In genomic region chr17:17474341-17474740, GRCh38 we compare ENCODE assay signal across 1 cellular context.
TF ChIP-seq lines count a peak whose summit lies in the region.

No MANE protein-coding gene starts in this region.

TF ChIP-seq in HepG2, 621 proteins besides CTCF, POLR2A, EP300 and RAD21:
- no peak for TF ChIP-seq PRDM10 (CRISPR knock-in tag; IDR thresholded peaks at IDR 0.05; ENCODE audit: low read depth)
- TF ChIP-seq THRA (CRISPR knock-in tag; IDR thresholded peaks at IDR 0.05; ENCODE audit: borderline replicate concordance): no peak
- TF ChIP-seq PREB (CRISPR knock-in tag; IDR thresholded peaks at IDR 0.05): no peak
- no peak for TF ChIP-seq MTF1 (CRISPR knock-in tag; IDR thresholded peaks at IDR 0.05)
- no peak for TF ChIP-seq E2F2 (CRISPR knock-in tag; IDR thresholded peaks at IDR 0.05; ENCODE audit: borderline replicate concordance)
- TF ChIP-seq SIX1 (CRISPR knock-in tag; IDR thresholded peaks at IDR 0.05; ENCODE audit: borderline replicate concordance): no peak
- no peak for TF ChIP-seq MAF1 (CRISPR knock-in tag; IDR thresholded peaks at IDR 0.05; ENCODE audit: borderline replicate concordance)
- TF ChIP-seq ETV6 (CRISPR knock-in tag; conservative IDR thresholded peaks at IDR 0.05): no peak
- TF ChIP-seq ZMYM4 (CRISPR knock-in tag; IDR thresholded peaks at IDR 0.05): no peak
- no peak for TF ChIP-seq TBX3 (IDR thresholded peaks at IDR 0.05; ENCODE audit: borderline replicate concordance)
TF ChIP-seq in HepG2: peak in this region for 0.
